19 cellular contexts compared by ENCODE assay signal in the genomic region with DNA sequence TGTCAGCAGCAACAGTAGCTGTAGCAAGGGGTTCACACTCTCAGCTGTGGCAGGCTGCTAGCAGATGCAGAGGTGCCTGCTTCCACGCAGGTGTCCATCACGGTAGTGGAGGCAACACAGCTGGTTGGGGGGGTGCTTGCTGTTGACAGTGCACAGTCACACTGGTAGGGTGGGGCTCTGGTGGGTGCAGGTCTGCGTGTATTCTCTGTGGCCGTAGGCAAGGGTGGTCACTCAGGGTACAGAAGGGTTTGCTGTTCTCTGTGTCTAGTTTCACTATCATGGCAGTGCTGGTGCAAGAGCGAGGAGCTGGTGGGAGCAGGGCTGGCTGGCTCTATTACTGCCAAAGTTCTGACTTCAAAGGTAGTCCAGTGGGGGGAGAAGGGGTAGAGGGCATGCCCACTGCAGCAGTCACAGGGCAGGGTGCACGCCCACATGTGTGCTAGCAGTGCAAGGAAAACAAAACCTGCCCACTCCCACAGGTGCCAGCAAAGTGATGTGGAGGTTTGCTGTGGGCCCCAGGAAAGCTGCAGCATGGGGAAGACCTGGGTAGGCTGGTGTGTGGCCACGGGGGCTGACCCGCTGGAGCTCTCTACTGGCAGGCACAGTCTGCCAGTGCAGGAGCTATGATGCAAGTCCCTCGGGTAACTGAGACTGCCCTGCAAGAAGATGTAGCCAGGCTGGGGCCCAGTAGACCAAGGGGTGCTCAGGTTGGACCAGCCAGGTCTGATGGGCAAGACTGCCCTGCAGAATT. TPM values are rescaled to one million over a fixed set of nuclear protein-coding genes. Genes with fewer than 3 reads are reported as not detected.
A peak's percentile ranks its signal among the peaks of the same experiment; 100 is the strongest.
DNase-seq lines count a peak whose midpoint lies in the region; ATAC-seq and TF ChIP-seq lines count a peak whose summit lies in the region.
"Had no signal": no experiment of that assay in that cellular context is flagged by ENCODE, and none has a peak within 500 bp of the region (broad histone marks: within the 10 kb centered on the region; RNA-seq: fewer than 3 reads in every experiment).

No MANE protein-coding gene starts in this region.

- H3K27ac Mint-ChIP-seq in activated CD4-positive, alpha-beta T cell treated with anti-CD3 and anti-CD28 coated beads for 36 hours: no peak overlapping the region
- H3K27ac Mint-ChIP-seq: CD8-positive, alpha-beta memory T cell; HFFc6 had no signal

- intact Hi-C loops in OCI-LY7 (cut with micrococcal nuclease; ENCODE audit: unreplicated experiment) (no loop called here), posterior vena cava (cut with DNase I) (no loop called here)
- intact Hi-C loops in activated CD4-positive, alpha-beta T cell treated with anti-CD3 and anti-CD28 coated beads for 36 hours (cut with DNase I, micrococcal nuclease): no loop called here

- CTCF ChIA-PET in HEK293 (lab: Yijun Ruan, JAX): interaction anchor here (0.6 kb wide), 1 partner anchor 14 kb away, joined by 6 read pairs; no protein-coding TSS in a partner anchor
- CTCF ChIA-PET in OCI-LY7 (lab: Charles Lee; ENCODE audit: unreplicated experiment): no interaction called here
- CTCF ChIA-PET in activated CD4-positive, alpha-beta T cell treated with anti-CD3 and anti-CD28 coated beads for 36 hours (lab: Charles Lee): interaction anchor here (1.2 kb wide), 1 partner anchor 298 kb away, joined by 3 read pairs; no protein-coding TSS in a partner anchor

- H3K4me1 ChIP-seq in HEK293 (ENCODE audit: control insufficient read depth, insufficient read depth, low read length): no peaks in the 10 kb centered on the region
- no peaks in the 10 kb centered on the region for H3K4me1 ChIP-seq in OCI-LY7 (ENCODE audit: insufficient read depth, low read length, poor library complexity, severe bottlenecking)
- H3K4me1 ChIP-seq: BLaER1 treated with 17β-estradiol and CSF1 and Interleukin-3, amounts not matched to agents 10 nM and 100 nM had no signal

- no peak for ATAC-seq in activated CD4-positive, alpha-beta T cell treated with anti-CD3 and anti-CD28 coated beads for 36 hours

- peak overlapping the region; percentile 37; the same call in 1 of the 2 replicates for H3K4me2 ChIP-seq in OCI-LY7 (ENCODE audit: low read length)
- H3K4me2 ChIP-seq: BLaER1 treated with 17β-estradiol and CSF1 and Interleukin-3, amounts not matched to agents 10 nM and 100 nM had no signal

- H3K4me1 Mint-ChIP-seq in activated CD4-positive, alpha-beta T cell treated with anti-CD3 and anti-CD28 coated beads for 36 hours: no peaks in the 10 kb centered on the region
- H3K4me1 Mint-ChIP-seq: CD8-positive, alpha-beta memory T cell had no signal

- H4K20me1 ChIP-seq in OCI-LY7 (ENCODE audit: insufficient read depth, low read length): no peaks in the 10 kb centered on the region
- H4K20me1 ChIP-seq: BLaER1 treated with 17β-estradiol and CSF1 and Interleukin-3, amounts not matched to agents 10 nM and 100 nM had no signal

- no peaks in the 10 kb centered on the region for H3K9me3 ChIP-seq in HEK293 (ENCODE audit: control insufficient read depth, insufficient read depth, low read depth, low read length)
- peaks cover 6% of the 10 kb centered on the region; the same call in 1 of the 2 replicates for H3K9me3 ChIP-seq in OCI-LY7 (ENCODE audit: low read length)

- BruUV-seq in OCI-LY7 (replicated peaks; lab: Mats Ljungman, UMichigan): no TSS peak

- no peak overlapping the region for H3K27ac ChIP-seq in HEK293 (ENCODE audit: extremely low read depth, low read depth, low read length)
- no peak overlapping the region for H3K27ac ChIP-seq in OCI-LY7 (ENCODE audit: low read depth, low read length, poor library complexity, severe bottlenecking)
- H3K27ac ChIP-seq: BLaER1 treated with 17β-estradiol and CSF1 and Interleukin-3, amounts not matched to agents 10 nM and 100 nM; HL-60; SK-N-MC had no signal

- DNase-seq in OCI-LY7 (ENCODE audit: low spot score) (peak; percentile 50), fibroblast of gingiva (ENCODE audit: low read depth) (peak; percentile 32), posterior vena cava (ENCODE audit: low spot score) (peak; percentile 52), NCI-H510A (lab: John Stamatoyannopoulos, UW) (no peak), NCI-H1694 treated with DMSO at 0.1 percent for 48 hours (lab: John Stamatoyannopoulos, UW) (no peak)
- no peak for DNase-seq in activated CD4-positive, alpha-beta T cell treated with anti-CD3 and anti-CD28 coated beads for 36 hours
- DNase-seq in activated CD4-positive, alpha-beta T cell treated with anti-CD3 and anti-CD28 coated beads, Interleukin-2, amount 50 U/mL, for 48 hours: no peak
- DNase-seq: CD8-positive, alpha-beta memory T cell; HFFc6; NCI-H1417 treated with DMSO at 0.1 percent for 48 hours; NCI-H2029 treated with DMSO at 0.1 percent for 48 hours; NCI-H2171; NK-92 treated with Interleukin-12 subunit alpha and Interleukin-12 subunit beta, amount 100 ng/mL, for 24 hours; OCI-M1; SHP77 had no signal

- H3K27me3 Mint-ChIP-seq in activated CD4-positive, alpha-beta T cell treated with anti-CD3 and anti-CD28 coated beads for 36 hours: peaks cover 28% of the 10 kb centered on the region

- H3K4me3 ChIP-seq in HEK293 (ENCODE audit: low read depth, low read length) (no peak overlapping the region), OCI-LY7 (ENCODE audit: low read depth, low read length, poor library complexity, severe bottlenecking) (no peak overlapping the region)
- H3K4me3 ChIP-seq: BLaER1 treated with 17β-estradiol and CSF1 and Interleukin-3, amounts not matched to agents 10 nM and 100 nM; SK-N-MC had no signal

- H3K36me3 Mint-ChIP-seq in activated CD4-positive, alpha-beta T cell treated with anti-CD3 and anti-CD28 coated beads for 36 hours (ENCODE audit: low read depth): no peaks in the 10 kb centered on the region
- H3K36me3 Mint-ChIP-seq: CD8-positive, alpha-beta memory T cell had no signal

- H2AFZ ChIP-seq in OCI-LY7 (ENCODE audit: low read length): 0 out of 2 replicates have a peak overlapping the region, but pooled peaks have one; percentile 18

- TF ChIP-seq CTCF in HEK293 (tag by site-specific recombination; IDR thresholded peaks at IDR 0.05) (no peak), OCI-LY7 (conservative IDR thresholded peaks at IDR 0.05; ENCODE audit: low read length) (no peak)

- no peaks in the 10 kb centered on the region for H3K79me2 ChIP-seq in OCI-LY7 (ENCODE audit: insufficient read depth, low read depth, low read length)

- POLR2A ChIA-PET in HEK293 (lab: Yijun Ruan, JAX): no interaction called here
- POLR2A ChIA-PET in OCI-LY7 (lab: Charles Lee): interaction anchor here (2.0 kb wide), 1 partner anchor 29 kb away, joined by 9 read pairs; no protein-coding TSS in a partner anchor
- POLR2A ChIA-PET in activated CD4-positive, alpha-beta T cell treated with anti-CD3 and anti-CD28 coated beads for 36 hours (lab: Charles Lee): no interaction called here

- H3K36me3 ChIP-seq in HEK293 (ENCODE audit: control insufficient read depth in 2 of 2, insufficient read depth in 1 of 2, low read length in 2 of 2): no peaks in the 10 kb centered on the region
- H3K36me3 ChIP-seq in OCI-LY7 (ENCODE audit: insufficient read depth, low read length): no peaks in the 10 kb centered on the region
- H3K36me3 ChIP-seq: BLaER1 treated with 17β-estradiol and CSF1 and Interleukin-3, amounts not matched to agents 10 nM and 100 nM had no signal

- H3K9me2 ChIP-seq in OCI-LY7 (ENCODE audit: insufficient read depth, low read length): no peaks in the 10 kb centered on the region

- H3K9me3 Mint-ChIP-seq in activated CD4-positive, alpha-beta T cell treated with anti-CD3 and anti-CD28 coated beads for 36 hours (ENCODE audit: low read depth): no peaks in the 10 kb centered on the region
- H3K9me3 Mint-ChIP-seq: HFFc6 had no signal

- no peak overlapping the region for H3K4me3 Mint-ChIP-seq in activated CD4-positive, alpha-beta T cell treated with anti-CD3 and anti-CD28 coated beads for 36 hours
- H3K4me3 Mint-ChIP-seq: CD8-positive, alpha-beta memory T cell; HFFc6 had no signal

TF ChIP-seq in HEK293, 187 proteins besides CTCF, POLR2A, EP300 and RAD21:
- TF ChIP-seq ZFHX2 (tag by site-specific recombination; conservative IDR thresholded peaks at IDR 0.05): peak; percentile 44
- no peak for TF ChIP-seq RBAK (tag by site-specific recombination; IDR thresholded peaks at IDR 0.05)
- TF ChIP-seq EGR2 (tag by site-specific recombination; IDR thresholded peaks at IDR 0.05; ENCODE audit: low read depth): peak; percentile 50

RNA-seq across cellular contexts. Expression of a gene that starts 21.6 kb away (rescaled TPM):
- total RNA-seq in OCI-LY7 (2014; rRNA removed; shearing (Covaris generic)): 0.62 and 0.63 TPM in 2 replicates
- total RNA-seq in OCI-LY7 (2022) (3.8 and 4.0 TPM in 2 replicates), posterior vena cava (1 to 10 TPM; 2.5 to 3.0 TPM)
- 1 to 10 TPM; 2.2 to 2.5 TPM for total RNA-seq in activated CD4-positive, alpha-beta T cell treated with anti-CD3 and anti-CD28 coated beads for 36 hours
- total RNA-seq: HFFc6 had no signal

Comparison
In these comparisons a context has a peak if more than half of its experiments do, and no peak if none do; other contexts are left out.
1. DNase-seq: peak in OCI-LY7 (single experiment), fibroblast of gingiva (single experiment) and posterior vena cava (single experiment); none in activated CD4-positive, alpha-beta T cell treated with anti-CD3 and anti-CD28 coated beads for 36 hours (single experiment), activated CD4-positive, alpha-beta T cell treated with anti-CD3 and anti-CD28 coated beads, Interleukin-2, amount 50 U/mL, for 48 hours (0 of 2), NCI-H510A (single experiment) and NCI-H1694 treated with DMSO at 0.1 percent for 48 hours (single experiment).